In the genomic region with DNA sequence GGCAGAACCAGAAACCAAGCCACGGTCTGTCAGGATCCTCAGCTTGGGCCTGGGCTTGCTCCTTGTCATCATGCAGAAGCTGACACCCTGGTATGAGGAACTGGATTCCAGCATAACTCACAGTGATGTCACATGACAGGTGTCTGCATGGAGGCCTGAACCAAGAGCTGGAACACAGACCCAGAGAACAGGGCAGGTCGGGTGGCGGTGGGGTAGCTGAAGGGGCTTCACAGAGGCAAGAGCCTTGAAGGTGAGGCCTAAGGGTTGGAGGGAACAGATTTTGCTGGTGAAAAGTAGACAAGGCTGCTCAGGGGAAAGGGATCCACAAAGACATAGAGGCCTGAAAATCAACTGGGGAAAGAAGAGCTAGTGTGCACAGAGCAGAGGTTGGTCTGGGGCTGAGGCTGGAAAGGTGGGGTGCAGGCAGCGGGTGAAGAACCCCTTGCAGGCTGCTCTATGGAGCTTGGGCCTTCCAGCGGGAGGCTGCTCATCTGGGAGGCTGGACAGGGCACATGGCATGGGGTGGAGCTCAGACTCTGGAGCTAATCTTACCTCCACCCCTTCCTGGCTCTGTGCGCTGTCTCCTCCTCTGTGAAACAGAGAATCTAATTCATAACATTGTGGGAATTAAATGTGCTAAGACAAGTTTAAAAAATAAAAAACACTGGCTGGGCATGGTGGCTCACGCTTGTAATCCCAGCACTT, we compare ENCODE assay signal across 9 cellular contexts. TPM values are rescaled to one million over a fixed set of nuclear protein-coding genes. Genes with fewer than 3 reads are reported as not detected.
DNase-seq lines count a peak whose midpoint lies in the region; ATAC-seq and TF ChIP-seq lines count a peak whose summit lies in the region.
"Had no signal": no experiment of that assay in that cellular context is flagged by ENCODE, and none has a peak within 500 bp of the region (broad histone marks: within the 10 kb centered on the region; RNA-seq: fewer than 3 reads in every experiment).

No MANE protein-coding gene starts in this region.

- no peaks in the 10 kb centered on the region for H3K9me3 Mint-ChIP-seq in CD4-positive, CD25-positive, alpha-beta regulatory T cell
- no peaks in the 10 kb centered on the region for H3K9me3 Mint-ChIP-seq in effector memory CD8-positive, alpha-beta T cell
- no peaks in the 10 kb centered on the region for H3K9me3 Mint-ChIP-seq in activated T-helper 1 cell treated with anti-CD3 and anti-CD28 coated beads, Interleukin-12 subunit alpha, Interleukin-12 subunit beta, Interleukin-2, Interleukin-4 antibody, amounts not matched to agents 30 ng/mL and 10 ng/mL and 1 ng/mL, durations not matched to agents 14 hours and 24 hours and 36 hours

- POLR2A ChIA-PET in GM10248 (lab: Yijun Ruan, JAX) = no interaction called here

- no peak for TF ChIP-seq CTCF in Loucy (conservative IDR thresholded peaks at IDR 0.05; ENCODE audit: low read length)
- no peak for TF ChIP-seq CTCF in GM10248 (IDR thresholded peaks at IDR 0.05; ENCODE audit: control extremely low read depth, extremely low read depth, low read depth, missing control alignments)

- H3K79me2 ChIP-seq in Loucy (ENCODE audit: insufficient read depth, low read length) = no peaks in the 10 kb centered on the region

- intact Hi-C loops in activated T-helper 1 cell treated with anti-CD3 and anti-CD28 coated beads, Interleukin-12 subunit alpha, Interleukin-12 subunit beta, Interleukin-2, Interleukin-4 antibody, amounts not matched to agents 30 ng/mL and 10 ng/mL and 1 ng/mL, durations not matched to agents 14 hours and 24 hours and 36 hours (cut with micrococcal nuclease) = no loop called here

- H3K4me3 Mint-ChIP-seq in CD4-positive, CD25-positive, alpha-beta regulatory T cell = peak overlapping the region in 1 of 4 donors; percentile 4
- no peak overlapping the region for H3K4me3 Mint-ChIP-seq in effector memory CD8-positive, alpha-beta T cell
- no peak overlapping the region for H3K4me3 Mint-ChIP-seq in activated T-helper 1 cell treated with anti-CD3 and anti-CD28 coated beads, Interleukin-12 subunit alpha, Interleukin-12 subunit beta, Interleukin-2, Interleukin-4 antibody, amounts not matched to agents 30 ng/mL and 10 ng/mL and 1 ng/mL, durations not matched to agents 14 hours and 24 hours and 36 hours

- H3K9ac ChIP-seq in Loucy (ENCODE audit: low read depth, low read length, poor library complexity, severe bottlenecking) = peak overlapping the region; percentile 57

- no peaks in the 10 kb centered on the region for H3F3A ChIP-seq in Loucy (ENCODE audit: low read depth)

- H3K4me3 ChIP-seq in CD4-positive, CD25-positive, alpha-beta regulatory T cell (ENCODE audit: low read depth, low read length) = no peak overlapping the region
- H3K4me3 ChIP-seq in Loucy (ENCODE audit: low read length, poor library complexity, severe bottlenecking) = no peak overlapping the region

- ATAC-seq in CD4-positive, CD25-positive, alpha-beta regulatory T cell (ENCODE audit: low read depth in 2 of 2) = no peak
- ATAC-seq in effector memory CD8-positive, alpha-beta T cell (replicated peaks) = no peak

- H3K27me3 ChIP-seq in CD4-positive, CD25-positive, alpha-beta regulatory T cell (ENCODE audit: control insufficient read depth, insufficient read depth, low read length) = no peaks in the 10 kb centered on the region
- H3K27me3 ChIP-seq in Loucy (ENCODE audit: insufficient read depth, low read length, poor library complexity, severe bottlenecking) = no peaks in the 10 kb centered on the region

- H3K4me1 ChIP-seq in CD4-positive, CD25-positive, alpha-beta regulatory T cell (ENCODE audit: control insufficient read depth, insufficient read depth, low read length, poor library complexity, severe bottlenecking) = peaks cover 23% of the 10 kb centered on the region
- peaks cover 36% of the 10 kb centered on the region for H3K4me1 ChIP-seq in Loucy (ENCODE audit: insufficient read depth, low read length, poor library complexity, severe bottlenecking)

- DNase-seq in CD4-positive, CD25-positive, alpha-beta regulatory T cell = no peak
- no peak for DNase-seq in effector memory CD8-positive, alpha-beta T cell
- DNase-seq in myocyte (ENCODE audit: low read depth) (peak; percentile 85), NCI-H524 (lab: John Stamatoyannopoulos, UW) (no peak), GM10248 (ENCODE audit: extremely low spot score) (no peak), NCI-H1436 treated with DMSO at 0.1 percent for 48 hours (lab: John Stamatoyannopoulos, UW) (no peak)
- DNase-seq in activated T-helper 1 cell treated with anti-CD3 and anti-CD28 coated beads, Interleukin-12 subunit alpha, Interleukin-12 subunit beta, Interleukin-2, Interleukin-4 antibody, amounts not matched to agents 30 ng/mL and 10 ng/mL and 1 ng/mL, durations not matched to agents 14 hours and 24 hours and 36 hours (ENCODE audit: low spot score) = no peak
- DNase-seq: NCI-H1092 had no signal

- H3K9me2 ChIP-seq in Loucy (replicated peaks; ENCODE audit: low read depth, low read length) = no peaks in the 10 kb centered on the region

- H3K4me2 ChIP-seq in Loucy (ENCODE audit: low read depth, low read length, poor library complexity, severe bottlenecking) = no peak overlapping the region

- H3K27me3 Mint-ChIP-seq in CD4-positive, CD25-positive, alpha-beta regulatory T cell = peaks cover 4% of the 10 kb centered on the region
- peaks cover 0 to under 1% of the 10 kb centered on the region in 2 donors for H3K27me3 Mint-ChIP-seq in effector memory CD8-positive, alpha-beta T cell
- H3K27me3 Mint-ChIP-seq in activated T-helper 1 cell treated with anti-CD3 and anti-CD28 coated beads, Interleukin-12 subunit alpha, Interleukin-12 subunit beta, Interleukin-2, Interleukin-4 antibody, amounts not matched to agents 30 ng/mL and 10 ng/mL and 1 ng/mL, durations not matched to agents 14 hours and 24 hours and 36 hours (ENCODE audit: insufficient read depth) = peaks cover 2% of the 10 kb centered on the region

- no peaks in the 10 kb centered on the region for H3K36me3 Mint-ChIP-seq in CD4-positive, CD25-positive, alpha-beta regulatory T cell
- no peaks in the 10 kb centered on the region for H3K36me3 Mint-ChIP-seq in effector memory CD8-positive, alpha-beta T cell (ENCODE audit: insufficient read depth)
- H3K36me3 Mint-ChIP-seq in activated T-helper 1 cell treated with anti-CD3 and anti-CD28 coated beads, Interleukin-12 subunit alpha, Interleukin-12 subunit beta, Interleukin-2, Interleukin-4 antibody, amounts not matched to agents 30 ng/mL and 10 ng/mL and 1 ng/mL, durations not matched to agents 14 hours and 24 hours and 36 hours (ENCODE audit: low read depth) = no peaks in the 10 kb centered on the region

- peaks cover 3 to 19% (median 11%) of the 10 kb centered on the region in 4 donors for H3K4me1 Mint-ChIP-seq in CD4-positive, CD25-positive, alpha-beta regulatory T cell
- peaks cover 15 to 16% of the 10 kb centered on the region in 2 donors for H3K4me1 Mint-ChIP-seq in effector memory CD8-positive, alpha-beta T cell (ENCODE audit: low read depth in 2 of 2)
- peaks cover 21% of the 10 kb centered on the region for H3K4me1 Mint-ChIP-seq in activated T-helper 1 cell treated with anti-CD3 and anti-CD28 coated beads, Interleukin-12 subunit alpha, Interleukin-12 subunit beta, Interleukin-2, Interleukin-4 antibody, amounts not matched to agents 30 ng/mL and 10 ng/mL and 1 ng/mL, durations not matched to agents 14 hours and 24 hours and 36 hours (ENCODE audit: low read depth)

- H3K9me3 ChIP-seq in CD4-positive, CD25-positive, alpha-beta regulatory T cell (ENCODE audit: control insufficient read depth in 2 of 2, low read length in 2 of 2) = no peaks in the 10 kb centered on the region
- H3K9me3 ChIP-seq in Loucy (ENCODE audit: insufficient read depth, low read depth, low read length) = no peaks in the 10 kb centered on the region

- no peaks in the 10 kb centered on the region for H4K20me1 ChIP-seq in Loucy (ENCODE audit: insufficient read depth, low read length, poor library complexity, severe bottlenecking)

- peak overlapping the region in 2 of 3 donors; percentile 4 to 21 for H3K27ac Mint-ChIP-seq in CD4-positive, CD25-positive, alpha-beta regulatory T cell
- H3K27ac Mint-ChIP-seq in effector memory CD8-positive, alpha-beta T cell = peak overlapping the region; percentile 3 to 17
- H3K27ac Mint-ChIP-seq in activated T-helper 1 cell treated with anti-CD3 and anti-CD28 coated beads, Interleukin-12 subunit alpha, Interleukin-12 subunit beta, Interleukin-2, Interleukin-4 antibody, amounts not matched to agents 30 ng/mL and 10 ng/mL and 1 ng/mL, durations not matched to agents 14 hours and 24 hours and 36 hours = no peak overlapping the region

- H3K36me3 ChIP-seq in CD4-positive, CD25-positive, alpha-beta regulatory T cell (ENCODE audit: control insufficient read depth, insufficient read depth, low read length) = no peaks in the 10 kb centered on the region
- H3K36me3 ChIP-seq in Loucy (ENCODE audit: insufficient read depth, low read length) = no peaks in the 10 kb centered on the region

- H3K27ac ChIP-seq in CD4-positive, CD25-positive, alpha-beta regulatory T cell (ENCODE audit: insufficient read depth, low read length, poor library complexity, severe bottlenecking) = no peak overlapping the region

- H2AFZ ChIP-seq in Loucy (ENCODE audit: low read length) = peak overlapping the region; percentile 90

- CTCF ChIA-PET in GM10248 (lab: Yijun Ruan, JAX) = interaction anchor here (1.0 to 13.5 kb wide), 5 partner anchors 17 to 102 kb away, joined by 3 to 224 read pairs (median 5); no protein-coding TSS in a partner anchor

RNA-seq across cellular contexts. Expression of a gene that starts 18.4 kb away (rescaled TPM):
- total RNA-seq in CD4-positive, CD25-positive, alpha-beta regulatory T cell = 3,495 TPM
- 1,000 to 10,000 TPM; 3,908 to 6,708 (median 5,568) TPM for polyA plus RNA-seq in CD4-positive, CD25-positive, alpha-beta regulatory T cell
- total RNA-seq in myocyte = 652 and 822 TPM in 2 replicates
- 1,922 TPM for polyA plus RNA-seq in myocyte (2012)
- 2,822 and 2,924 TPM in 2 replicates for total RNA-seq in activated T-helper 1 cell treated with anti-CD3 and anti-CD28 coated beads, Interleukin-12 subunit alpha, Interleukin-12 subunit beta, Interleukin-2, Interleukin-4 antibody, amounts not matched to agents 30 ng/mL and 10 ng/mL and 1 ng/mL, durations not matched to agents 14 hours and 24 hours and 36 hours

RNA-seq across cellular contexts. Expression of a gene that starts 29.4 kb away (rescaled TPM):
- 36.1 TPM for total RNA-seq in CD4-positive, CD25-positive, alpha-beta regulatory T cell
- 1 to 10 TPM; 5.1 to 8.0 (median 5.8) TPM for polyA plus RNA-seq in CD4-positive, CD25-positive, alpha-beta regulatory T cell
- 17.2 and 23.0 TPM in 2 replicates for total RNA-seq in myocyte
- polyA plus RNA-seq in myocyte (2012) = 20.9 TPM
- 15.3 and 16.0 TPM in 2 replicates for total RNA-seq in activated T-helper 1 cell treated with anti-CD3 and anti-CD28 coated beads, Interleukin-12 subunit alpha, Interleukin-12 subunit beta, Interleukin-2, Interleukin-4 antibody, amounts not matched to agents 30 ng/mL and 10 ng/mL and 1 ng/mL, durations not matched to agents 14 hours and 24 hours and 36 hours

RNA-seq across cellular contexts. Expression of a gene that starts 52.1 kb away (rescaled TPM):
- total RNA-seq in CD4-positive, CD25-positive, alpha-beta regulatory T cell = 0.47 TPM
- under 1 TPM in 3 of 4 donors, not detected in 1; 0.31 to 0.78 (median 0.49) TPM for polyA plus RNA-seq in CD4-positive, CD25-positive, alpha-beta regulatory T cell
- 2.6 and 4.6 TPM in 2 replicates for total RNA-seq in myocyte
- 5.6 TPM for polyA plus RNA-seq in myocyte (2012)
- total RNA-seq in activated T-helper 1 cell treated with anti-CD3 and anti-CD28 coated beads, Interleukin-12 subunit alpha, Interleukin-12 subunit beta, Interleukin-2, Interleukin-4 antibody, amounts not matched to agents 30 ng/mL and 10 ng/mL and 1 ng/mL, durations not matched to agents 14 hours and 24 hours and 36 hours = 2.5 and 2.8 TPM in 2 replicates
